Comparison of ENCODE assay signal across 9 cellular contexts in genomic region chr21:35138665-35139381, GRCh38.
DNase-seq lines count a peak whose midpoint lies in the region; ATAC-seq and TF ChIP-seq lines count a peak whose summit lies in the region.
"Had no signal": no experiment of that assay in that cellular context is flagged by ENCODE, and none has a peak within 500 bp of the region (broad histone marks: within the 10 kb centered on the region; RNA-seq: fewer than 3 reads in every experiment).

No MANE protein-coding gene starts in this region.

- intact Hi-C loops in cardiac septum (cut with DNase I) = no loop called here

- H3K27ac ChIP-seq in substantia nigra (ENCODE audit: low read depth, low read length, poor library complexity, severe bottlenecking) = no peak overlapping the region
- H3K27ac ChIP-seq in upper lobe of left lung = no peak overlapping the region
- H3K27ac ChIP-seq: heart right ventricle had no signal

- WGBS in upper lobe of left lung, 2 donors = 65 to 73% methylated on average over 12 of the region's 12 CpGs

- in situ Hi-C loops in SK-MEL-5 (cut with HindIII; ENCODE audit: low pct_unique_long_range_greater_than_20kb, low sequenced_read_pairs) = no loop called here

- no peak overlapping the region for H3K4me3 ChIP-seq in upper lobe of left lung
- H3K4me3 ChIP-seq: heart right ventricle had no signal

- TF ChIP-seq CTCF in upper lobe of left lung (IDR thresholded peaks at IDR 0.05) = no peak

- DNase-seq in ELR (ENCODE audit: low read depth) (peak; percentile 96), SK-MEL-5 (ENCODE audit: low read depth, low spot score) (peak; percentile 54), amniotic epithelial cell (ENCODE audit: low read depth) (peak; percentile 93), substantia nigra (lab: John Stamatoyannopoulos, UW) (no peak), upper lobe of left lung (no peak), SK-N-DZ (ENCODE audit: low spot score) (no peak), cardiac septum (ENCODE audit: low spot score) (no peak)
- peak; percentile 50 to 69 (median 68) for DNase-seq in stimulated activated CD4-positive, alpha-beta T cell treated with anti-CD3 and anti-CD28 coated beads, Interleukin-12 subunit alpha, Interleukin-12 subunit beta, amount 100 ng/mL, for 48 hours (ENCODE audit: low read depth in 2 of 3, low spot score in 1 of 3)
- DNase-seq: heart right ventricle had no signal

- ATAC-seq in upper lobe of left lung (ENCODE audit: low FRiP score in 2 of 2) = no peak

- TF ChIP-seq EP300 in upper lobe of left lung (IDR thresholded peaks at IDR 0.05) = no peak

- H3K9me3 ChIP-seq in upper lobe of left lung = no peaks in the 10 kb centered on the region
- H3K9me3 ChIP-seq: heart right ventricle had no signal

- no peaks in the 10 kb centered on the region for H3K4me1 ChIP-seq in upper lobe of left lung

- no peaks in the 10 kb centered on the region for H3K36me3 ChIP-seq in upper lobe of left lung
- H3K36me3 ChIP-seq: heart right ventricle had no signal

- no peak for TF ChIP-seq POLR2A in upper lobe of left lung (IDR thresholded peaks at IDR 0.05)

- H3K27me3 ChIP-seq in upper lobe of left lung = no peaks in the 10 kb centered on the region

Comparison
In these comparisons a context has a peak if more than half of its experiments do, and no peak if none do; other contexts are left out.
1. DNase-seq: peak in ELR (single experiment), SK-MEL-5 (single experiment), amniotic epithelial cell (single experiment) and stimulated activated CD4-positive, alpha-beta T cell treated with anti-CD3 and anti-CD28 coated beads, Interleukin-12 subunit alpha, Interleukin-12 subunit beta, amount 100 ng/mL, for 48 hours (3 of 3); none in substantia nigra (0 of 49), upper lobe of left lung (0 of 2), SK-N-DZ (single experiment) and cardiac septum (single experiment).